15 cellular contexts compared by ENCODE assay signal in the genomic region with DNA sequence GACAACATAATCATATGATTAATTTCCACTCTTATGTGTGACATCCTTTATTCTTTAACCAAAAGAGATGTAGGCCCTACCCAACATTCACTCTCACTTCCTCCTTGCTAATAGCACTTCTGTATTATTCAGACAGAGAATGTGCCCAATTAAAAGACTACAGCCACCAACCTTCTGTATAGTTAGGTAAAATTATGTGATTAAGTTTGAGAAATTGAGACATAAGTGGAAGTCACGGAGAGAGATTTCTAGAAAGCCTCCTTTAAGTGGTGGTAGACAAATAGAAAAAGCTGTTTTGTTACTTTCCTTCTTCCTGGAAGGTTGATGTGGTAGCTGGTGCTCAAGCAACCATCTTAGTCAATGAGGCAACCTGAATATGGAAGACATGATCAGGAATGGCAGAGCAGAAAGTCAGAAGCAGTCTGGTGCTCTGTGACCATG. TPM values are rescaled to one million over a fixed set of nuclear protein-coding genes. Genes with fewer than 3 reads are reported as not detected.
DNase-seq lines count a peak whose midpoint lies in the region; ATAC-seq and TF ChIP-seq lines count a peak whose summit lies in the region.
"Had no signal": no experiment of that assay in that cellular context is flagged by ENCODE, and none has a peak within 500 bp of the region (broad histone marks: within the 10 kb centered on the region; RNA-seq: fewer than 3 reads in every experiment).

No MANE protein-coding gene starts in this region.

- intact Hi-C loops in upper lobe of right lung (cut with DNase I) (no loop called here), esophagus muscularis mucosa (cut with DNase I) (no loop called here)

- ATAC-seq in activated naive CD4-positive, alpha-beta T cell treated with anti-CD3 and anti-CD28 coated beads, Interleukin-2, amount 50 U/mL, for 72 hours: peak in 1 of 2 donors; percentile 28
- peak; percentile 68 for ATAC-seq in HG02759 (IDR thresholded peaks at IDR 0.05; ENCODE audit: unreplicated experiment)
- ATAC-seq in upper lobe of right lung: peak; percentile 69
- ATAC-seq: stimulated activated naive CD8-positive, alpha-beta T cell treated with anti-CD3 and anti-CD28 coated beads, Interleukin-15, amount 100 ng/mL, for 72 hours had no signal

- peaks cover 6 to 9% of the 10 kb centered on the region in 2 donors for H3K9me3 Mint-ChIP-seq in activated naive CD4-positive, alpha-beta T cell treated with anti-CD3 and anti-CD28 coated beads, Interleukin-2, amount 50 U/mL, for 72 hours

- no peak overlapping the region for H3K27ac ChIP-seq in upper lobe of right lung
- no peak overlapping the region for H3K27ac ChIP-seq in esophagus muscularis mucosa (replicated peaks in 1 of 4)
- H3K27ac ChIP-seq: epithelial cell of prostate had no signal

- peaks cover 7 to 18% of the 10 kb centered on the region in 2 donors for H3K36me3 Mint-ChIP-seq in activated naive CD4-positive, alpha-beta T cell treated with anti-CD3 and anti-CD28 coated beads, Interleukin-2, amount 50 U/mL, for 72 hours

- H3K4me1 ChIP-seq in upper lobe of right lung (no peaks in the 10 kb centered on the region), esophagus muscularis mucosa (no peaks in the 10 kb centered on the region)

- no peak for TF ChIP-seq POLR2A in esophagus muscularis mucosa (IDR thresholded peaks at IDR 0.05; ENCODE audit: low read depth)

- TF ChIP-seq CTCF in upper lobe of right lung (IDR thresholded peaks at IDR 0.05): no peak
- TF ChIP-seq CTCF in esophagus muscularis mucosa (IDR thresholded peaks at IDR 0.05): no peak

- H3K9me3 ChIP-seq in upper lobe of right lung (no peaks in the 10 kb centered on the region), esophagus muscularis mucosa (no peaks in the 10 kb centered on the region)

- H3K36me3 ChIP-seq in upper lobe of right lung (no peaks in the 10 kb centered on the region), esophagus muscularis mucosa (no peaks in the 10 kb centered on the region)

- no peak for TF ChIP-seq EP300 in esophagus muscularis mucosa (IDR thresholded peaks at IDR 0.05)

- H3K27me3 ChIP-seq in upper lobe of right lung: no peaks in the 10 kb centered on the region
- no peaks in the 10 kb centered on the region for H3K27me3 ChIP-seq in esophagus muscularis mucosa

- H3K27ac Mint-ChIP-seq in activated naive CD4-positive, alpha-beta T cell treated with anti-CD3 and anti-CD28 coated beads, Interleukin-2, amount 50 U/mL, for 72 hours: peak overlapping the region; percentile 2 to 51
- H3K27ac Mint-ChIP-seq: activated CD4-positive, alpha-beta T cell treated with anti-CD3 and anti-CD28 coated beads, Interleukin-2, amount 10 ng/mL, durations not matched to agents 7 days and 5 days had no signal

- no peak for DNase-seq in activated naive CD4-positive, alpha-beta T cell treated with anti-CD3 and anti-CD28 coated beads, Interleukin-2, amount 50 U/mL, for 72 hours (ENCODE audit: low spot score in 2 of 2)
- no peak for DNase-seq in activated naive CD4-positive, alpha-beta T cell treated with anti-CD3 and anti-CD28 coated beads, Interleukin-2, amount 50 U/mL, for 16 hours
- peak; percentile 32 to 85 for DNase-seq in NOMO-1 (lab: John Stamatoyannopoulos, UW; ENCODE audit: unreplicated experiment in 2 of 2)
- no peak for DNase-seq in upper lobe of right lung
- DNase-seq in esophagus muscularis mucosa (ENCODE audit: extremely low spot score): no peak
- DNase-seq in NCI-H446 (lab: John Stamatoyannopoulos, UW): no peak
- no peak for DNase-seq in SK-N-DZ (ENCODE audit: low spot score)
- DNase-seq: activated CD4-positive, alpha-beta T cell treated with anti-CD3 and anti-CD28 coated beads, Interleukin-2, amount 10 ng/mL, durations not matched to agents 7 days and 5 days; glutamatergic neuron; kidney; NCI-H2029; NCI-H748 treated with DMSO at 0.1 percent for 48 hours; stimulated activated naive CD8-positive, alpha-beta T cell treated with anti-CD3 and anti-CD28 coated beads, Interleukin-15, amount 100 ng/mL, for 72 hours had no signal

- H3K4me3 ChIP-seq in upper lobe of right lung (no peak overlapping the region), esophagus muscularis mucosa (no peak overlapping the region)

- WGBS in esophagus muscularis mucosa: 90% methylated on average over 1 of the region's 1 CpG

RNA-seq across cellular contexts. Expression of gene EPSTI1, which starts 14.8 kb away (rescaled TPM):
- 10 to 100 TPM; 12.7 to 18.7 TPM for total RNA-seq in activated naive CD4-positive, alpha-beta T cell treated with anti-CD3 and anti-CD28 coated beads, Interleukin-2, amount 50 U/mL, for 72 hours
- total RNA-seq in upper lobe of right lung (24.7 TPM), esophagus muscularis mucosa (10 to 100 TPM in 2 of 4 donors, 1 to 10 TPM in 2; 4.6 to 16.3 (median 9.6) TPM)
- polyA plus RNA-seq in SK-N-DZ (2014; cell fraction: cytosol; rRNA removed): not detected in 2 replicates
- not detected in 2 replicates for polyA plus RNA-seq in SK-N-DZ (2014; cell fraction: nucleus; rRNA removed)

RNA-seq across cellular contexts. Expression of gene DNAJC15, which starts 46.1 kb away (rescaled TPM):
- total RNA-seq in activated naive CD4-positive, alpha-beta T cell treated with anti-CD3 and anti-CD28 coated beads, Interleukin-2, amount 50 U/mL, for 72 hours: 10 to 100 TPM in 1 of 2 donors, 1 to 10 TPM in 1; 5.4 to 15.7 TPM
- total RNA-seq in upper lobe of right lung (15.1 TPM), esophagus muscularis mucosa (10 to 100 TPM; 13.3 to 19.8 (median 13.6) TPM)
- polyA plus RNA-seq in SK-N-DZ (2014; cell fraction: cytosol; rRNA removed): not detected in 2 replicates
- 0.02 TPM in 1 of 2 replicates, not detected in the other for polyA plus RNA-seq in SK-N-DZ (2014; cell fraction: nucleus; rRNA removed)

Comparison
In these comparisons a context has a peak if more than half of its experiments do, and no peak if none do; other contexts are left out.
1. DNase-seq: peak in NOMO-1 (2 of 2); none in activated naive CD4-positive, alpha-beta T cell treated with anti-CD3 and anti-CD28 coated beads, Interleukin-2, amount 50 U/mL, for 72 hours (0 of 2), activated naive CD4-positive, alpha-beta T cell treated with anti-CD3 and anti-CD28 coated beads, Interleukin-2, amount 50 U/mL, for 16 hours (single experiment), upper lobe of right lung (single experiment), esophagus muscularis mucosa (single experiment), NCI-H446 (0 of 2) and SK-N-DZ (single experiment).